ENCODE assay signal across 8 cellular contexts in the genomic region with DNA sequence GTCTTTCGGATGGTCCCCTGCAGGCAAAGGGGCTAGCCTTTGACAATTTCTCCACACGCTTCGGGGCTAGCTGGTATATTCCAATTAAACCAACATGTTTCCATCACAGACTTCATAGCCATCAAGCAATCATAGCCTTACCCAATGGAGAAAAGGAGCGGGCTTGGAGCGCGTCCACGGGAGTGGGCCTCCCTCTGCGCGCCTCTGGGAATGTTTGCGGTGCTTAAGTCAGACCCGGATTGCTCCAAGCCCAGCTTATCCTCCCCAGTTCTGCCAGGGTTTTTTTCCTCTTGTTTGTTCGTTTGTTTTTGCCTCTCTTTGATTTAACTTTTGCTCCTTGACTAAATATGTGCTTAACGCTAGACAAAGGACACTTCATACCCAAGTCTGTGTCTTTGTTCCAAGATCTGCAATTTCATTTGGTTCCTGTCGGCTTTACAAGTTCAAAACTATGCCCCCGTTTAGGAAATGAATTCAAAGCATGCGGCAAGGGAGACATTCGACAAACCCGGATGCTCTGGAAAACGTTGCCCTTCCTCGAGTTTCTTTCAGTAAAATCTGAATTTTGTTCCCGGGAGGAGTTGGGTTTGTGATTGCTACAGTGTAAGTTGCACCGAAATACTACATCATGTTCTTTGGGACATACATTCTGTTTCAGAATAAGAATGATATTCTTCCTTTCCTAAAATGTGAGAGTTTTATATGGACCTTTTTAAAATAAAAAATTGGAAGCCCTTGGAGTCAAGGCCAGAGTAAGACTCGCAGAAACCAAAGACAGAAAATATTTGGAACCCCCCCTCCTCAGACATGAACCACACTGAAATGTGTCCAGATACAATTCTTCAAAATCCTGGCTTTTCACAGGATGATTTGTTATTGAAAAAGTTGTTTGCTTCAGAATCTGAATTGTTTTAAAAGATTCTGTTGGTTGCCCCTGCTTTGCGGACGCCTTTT. TPM values are rescaled to one million over a fixed set of nuclear protein-coding genes. Genes with fewer than 3 reads are reported as not detected.
DNase-seq lines count a peak whose midpoint lies in the region; ATAC-seq and TF ChIP-seq lines count a peak whose summit lies in the region.

No MANE protein-coding gene starts in this region.

- TF ChIP-seq POLR2A in breast epithelium (IDR thresholded peaks at IDR 0.05) (no peak), tibial nerve (IDR thresholded peaks at IDR 0.05) (no peak)

- TF ChIP-seq CTCF in breast epithelium (IDR thresholded peaks at IDR 0.05) (no peak), mesothelial cell of epicardium (IDR thresholded peaks at IDR 0.05; ENCODE audit: unreplicated experiment) (no peak), tibial nerve (IDR thresholded peaks at IDR 0.05) (no peak)

- no peaks in the 10 kb centered on the region for H3K9me3 Mint-ChIP-seq in activated naive CD4-positive, alpha-beta T cell treated with anti-CD3 and anti-CD28 coated beads for 36 hours
- no peaks in the 10 kb centered on the region for H3K9me3 Mint-ChIP-seq in activated naive CD4-positive, alpha-beta T cell treated with anti-CD3 and anti-CD28 coated beads, Interleukin-2, amount 50 U/mL, for 72 hours
- H3K9me3 Mint-ChIP-seq in mesothelial cell of epicardium, result no peaks in the 10 kb centered on the region

- no peaks in the 10 kb centered on the region for H3K36me3 Mint-ChIP-seq in activated naive CD4-positive, alpha-beta T cell treated with anti-CD3 and anti-CD28 coated beads for 36 hours (ENCODE audit: low read depth)
- no peaks in the 10 kb centered on the region for H3K36me3 Mint-ChIP-seq in activated naive CD4-positive, alpha-beta T cell treated with anti-CD3 and anti-CD28 coated beads, Interleukin-2, amount 50 U/mL, for 72 hours
- no peaks in the 10 kb centered on the region for H3K36me3 Mint-ChIP-seq in mesothelial cell of epicardium

- no peaks in the 10 kb centered on the region for H3K9me3 ChIP-seq in breast epithelium
- H3K9me3 ChIP-seq in tibial nerve, result no peaks in the 10 kb centered on the region

- H3K27me3 Mint-ChIP-seq in activated naive CD4-positive, alpha-beta T cell treated with anti-CD3 and anti-CD28 coated beads for 36 hours (ENCODE audit: low read depth), result peaks cover 9% of the 10 kb centered on the region
- H3K27me3 Mint-ChIP-seq in mesothelial cell of epicardium (ENCODE audit: low read depth), result peaks cover 71% of the 10 kb centered on the region

- DNase-seq in activated naive CD4-positive, alpha-beta T cell treated with anti-CD3 and anti-CD28 coated beads for 36 hours, result no peak
- DNase-seq in activated naive CD4-positive, alpha-beta T cell treated with anti-CD3 and anti-CD28 coated beads, Interleukin-2, amount 50 U/mL, for 72 hours (ENCODE audit: low spot score in 2 of 2), result no peak
- DNase-seq in breast epithelium (ENCODE audit: low spot score in 2 of 2) (no peak), mesothelial cell of epicardium (ENCODE audit: low spot score in 2 of 2, unreplicated experiment in 2 of 2) (no peak), tibial nerve (ENCODE audit: low spot score in 2 of 2) (no peak), NCI-H2081 treated with DMSO at 0.1 percent for 48 hours (lab: John Stamatoyannopoulos, UW) (no peak), anterior cingulate cortex (lab: John Stamatoyannopoulos, UW) (no peak), HPDE6-E6E7 (ENCODE audit: extremely low spot score) (no peak)

- no peaks in the 10 kb centered on the region for H3K4me1 ChIP-seq in breast epithelium
- peaks cover 0 to 24% (median 7%) of the 10 kb centered on the region in 4 donors for H3K4me1 ChIP-seq in tibial nerve

- H3K4me3 ChIP-seq in breast epithelium (peak overlapping the region; percentile 34 to 66 (median 62)), tibial nerve (peak overlapping the region; percentile 35 to 63 (median 44))

- H3K27ac ChIP-seq in breast epithelium, result no peak overlapping the region
- H3K27ac ChIP-seq in tibial nerve, result no peak overlapping the region

- H3K27ac Mint-ChIP-seq in activated naive CD4-positive, alpha-beta T cell treated with anti-CD3 and anti-CD28 coated beads for 36 hours, result no peak overlapping the region
- H3K27ac Mint-ChIP-seq in activated naive CD4-positive, alpha-beta T cell treated with anti-CD3 and anti-CD28 coated beads, Interleukin-2, amount 50 U/mL, for 72 hours, result peak overlapping the region in 1 of 2 donors; percentile 64
- H3K27ac Mint-ChIP-seq in mesothelial cell of epicardium, result no peak overlapping the region

- WGBS in tibial nerve, 2 donors, result 22 to 24% methylated on average over 25 of the region's 25 CpGs

- ATAC-seq in activated naive CD4-positive, alpha-beta T cell treated with anti-CD3 and anti-CD28 coated beads, Interleukin-2, amount 50 U/mL, for 72 hours, result no peak

- no peak for TF ChIP-seq EP300 in tibial nerve (IDR thresholded peaks at IDR 0.05)

- peak overlapping the region; percentile 80 for H3K4me3 Mint-ChIP-seq in activated naive CD4-positive, alpha-beta T cell treated with anti-CD3 and anti-CD28 coated beads for 36 hours
- peak overlapping the region; percentile 74 for H3K4me3 Mint-ChIP-seq in mesothelial cell of epicardium

- intact Hi-C loops in activated naive CD4-positive, alpha-beta T cell treated with anti-CD3 and anti-CD28 coated beads for 36 hours (cut with micrococcal nuclease), result loop anchor here (1.0 to 10.0 kb wide), 4 partner anchors 56 to 406 kb away; partner anchors contain the start of genes ACAD8, THYN1 and VPS26B
- intact Hi-C loops in breast epithelium (cut with DNase I; ENCODE audit: low total_unique reads), result no loop called here

- peaks cover 7% of the 10 kb centered on the region for H3K4me1 Mint-ChIP-seq in activated naive CD4-positive, alpha-beta T cell treated with anti-CD3 and anti-CD28 coated beads for 36 hours (ENCODE audit: low read depth)
- peaks cover 14% of the 10 kb centered on the region for H3K4me1 Mint-ChIP-seq in mesothelial cell of epicardium

- CTCF ChIA-PET in activated naive CD4-positive, alpha-beta T cell treated with anti-CD3 and anti-CD28 coated beads for 36 hours (lab: Charles Lee), result no interaction called here

- H3K27me3 ChIP-seq in breast epithelium (no peaks in the 10 kb centered on the region), tibial nerve (no peaks in the 10 kb centered on the region)

- H3K36me3 ChIP-seq in breast epithelium, result no peaks in the 10 kb centered on the region
- H3K36me3 ChIP-seq in tibial nerve, result no peaks in the 10 kb centered on the region

RNA-seq across cellular contexts. Expression of gene GLB1L2, which starts 0.9 kb away (rescaled TPM):
- 10 to 100 TPM in 1 of 2 experiments, 1 to 10 TPM in 1; 9.3 to 11.0 TPM for total RNA-seq in activated naive CD4-positive, alpha-beta T cell treated with anti-CD3 and anti-CD28 coated beads for 36 hours
- total RNA-seq in activated naive CD4-positive, alpha-beta T cell treated with anti-CD3 and anti-CD28 coated beads, Interleukin-2, amount 50 U/mL, for 72 hours, result 1 to 10 TPM; 2.4 to 4.9 TPM
- total RNA-seq in breast epithelium, result 10 to 100 TPM in 1 of 3 donors, 1 to 10 TPM in 2; 3.4 to 11.5 (median 6.6) TPM
- 8.9 to 9.9 TPM (median 9.5 TPM) in 3 replicates for total RNA-seq in mesothelial cell of epicardium
- 1 to 10 TPM; 2.0 to 8.1 (median 5.6) TPM for total RNA-seq in tibial nerve

RNA-seq across cellular contexts. Expression of gene GLB1L3, which starts 54.7 kb away (rescaled TPM):
- 10 to 100 TPM; 11.8 to 13.2 TPM for total RNA-seq in activated naive CD4-positive, alpha-beta T cell treated with anti-CD3 and anti-CD28 coated beads for 36 hours
- total RNA-seq in activated naive CD4-positive, alpha-beta T cell treated with anti-CD3 and anti-CD28 coated beads, Interleukin-2, amount 50 U/mL, for 72 hours, result 10 to 100 TPM in 1 of 2 donors, 1 to 10 TPM in 1; 7.3 to 19.3 TPM
- total RNA-seq in breast epithelium (1 to 10 TPM in 2 of 3 donors, not detected in 1; 1.0 to 1.6 TPM), mesothelial cell of epicardium (not detected in 3 replicates), tibial nerve (not detected)
